ENCODE assay signal across 10 cellular contexts in genomic region chr7:6010370-6010769, GRCh38. TPM values are rescaled to one million over a fixed set of nuclear protein-coding genes. Genes with fewer than 3 reads are reported as not detected.
DNase-seq lines count a peak whose midpoint lies in the region; ATAC-seq and TF ChIP-seq lines count a peak whose summit lies in the region.
"Not testable (repeated sequence)": the region's sequence is repeated elsewhere in the genome, so short reads cannot be mapped to it uniquely, and the experiment has no call there.
"Had no signal": no experiment of that assay in that cellular context is flagged by ENCODE, and none has a peak within 500 bp of the region (broad histone marks: within the 10 kb centered on the region; RNA-seq: fewer than 3 reads in every experiment).

No MANE protein-coding gene starts in this region.

- not testable (repeated sequence) for ATAC-seq in Panc1; activated T-cell treated with anti-CD3 and anti-CD28 coated beads, Interleukin-2, amount 50 U/mL, for 4 hours; central memory CD8-positive, alpha-beta T cell (replicated peaks; ENCODE audit: extremely low read depth, poor library complexity, severe bottlenecking); natural killer cell; stimulated activated naive B cell treated with anti-CD40 and anti-IgM and Interleukin-4, amounts not matched to agents 10 μg/mL and 1 μg/mL and 100 μg/mL, for 72 hours (replicated peaks)

- H3K27me3 ChIP-seq in BE2C; Panc1 (ENCODE audit: control insufficient read depth, insufficient read depth, low read length); left ventricle myocardium inferior (ENCODE audit: low read depth): not testable (repeated sequence)

- H3K4me3 ChIP-seq in BE2C (ENCODE audit: low read depth, low read length) (peak overlapping the region; percentile 62), Panc1 (ENCODE audit: low read depth in 2 of 2, low read length in 2 of 2) (peak overlapping the region; percentile 74 to 87), left ventricle myocardium inferior (peak overlapping the region; percentile 83)
- H3K4me3 ChIP-seq in HEK293 (ENCODE audit: low read depth, low read length): not testable (repeated sequence)

- TF ChIP-seq CTCF in BE2C (IDR thresholded peaks at IDR 0.05; ENCODE audit: low read depth, low read length); HEK293 (tag by site-specific recombination; IDR thresholded peaks at IDR 0.05); Panc1 (IDR thresholded peaks at IDR 0.05); left ventricle myocardium inferior (IDR thresholded peaks at IDR 0.05; ENCODE audit: borderline replicate concordance); natural killer cell (IDR thresholded peaks at IDR 0.05): not testable (repeated sequence)

- CTCF ChIA-PET in HEK293 (lab: Yijun Ruan, JAX); Panc1 (lab: Charles Lee): not testable (repeated sequence)

- H3K27me3 Mint-ChIP-seq in activated T-cell treated with anti-CD3 and anti-CD28 coated beads, Interleukin-2, amount 50 U/mL, for 4 hours (ENCODE audit: low read depth); central memory CD8-positive, alpha-beta T cell; natural killer cell (ENCODE audit: low read depth in 2 of 2); stimulated activated naive B cell treated with anti-CD40 and anti-IgM and Interleukin-4, amounts not matched to agents 10 μg/mL and 1 μg/mL and 100 μg/mL, for 72 hours: not testable (repeated sequence)

- not testable (repeated sequence) for H3K4me1 ChIP-seq in BE2C; HEK293 (ENCODE audit: control insufficient read depth, insufficient read depth, low read length)
- H3K4me1 ChIP-seq in Panc1 (ENCODE audit: control insufficient read depth, insufficient read depth, low read length) (peaks cover 24% of the 10 kb centered on the region; the same call in 1 of the 2 replicates), left ventricle myocardium inferior (peaks cover 71% of the 10 kb centered on the region)

- in situ Hi-C loops in Panc1 (cut with HindIII; ENCODE audit: low pct_unique_long_range_greater_than_20kb, low sequenced_read_pairs): not testable (repeated sequence)

- H3K36me3 ChIP-seq in BE2C: peaks cover 34% of the 10 kb centered on the region
- peaks cover 14 to 25% of the 10 kb centered on the region in 2 experiments; a peak in 2 of 3 replicates for H3K36me3 ChIP-seq in HEK293 (ENCODE audit: control insufficient read depth in 2 of 2, insufficient read depth in 1 of 2, low read length in 2 of 2)
- H3K36me3 ChIP-seq in Panc1 (ENCODE audit: control insufficient read depth, insufficient read depth, low read length); left ventricle myocardium inferior: not testable (repeated sequence)

- H3K27ac ChIP-seq in HEK293 (ENCODE audit: extremely low read depth, low read depth, low read length): not testable (repeated sequence)
- H3K27ac ChIP-seq in Panc1 (ENCODE audit: low read length): peak overlapping the region; percentile 87
- peak overlapping the region; percentile 99 for H3K27ac ChIP-seq in left ventricle myocardium inferior (replicated peaks)

- H3K27ac Mint-ChIP-seq in central memory CD8-positive, alpha-beta T cell (ENCODE audit: low read depth): not testable (repeated sequence)
- H3K27ac Mint-ChIP-seq in natural killer cell: peak overlapping the region; percentile 89 to 93
- peak overlapping the region; percentile 97 for H3K27ac Mint-ChIP-seq in stimulated activated naive B cell treated with anti-CD40 and anti-IgM and Interleukin-4, amounts not matched to agents 10 μg/mL and 1 μg/mL and 100 μg/mL, for 72 hours

- H3K4me3 Mint-ChIP-seq in activated T-cell treated with anti-CD3 and anti-CD28 coated beads, Interleukin-2, amount 50 U/mL, for 4 hours: peak overlapping the region; percentile 89
- H3K4me3 Mint-ChIP-seq in central memory CD8-positive, alpha-beta T cell: peak overlapping the region; percentile 92
- peak overlapping the region; percentile 84 for H3K4me3 Mint-ChIP-seq in natural killer cell
- H3K4me3 Mint-ChIP-seq in stimulated activated naive B cell treated with anti-CD40 and anti-IgM and Interleukin-4, amounts not matched to agents 10 μg/mL and 1 μg/mL and 100 μg/mL, for 72 hours: peak overlapping the region; percentile 81 to 95

- not testable (repeated sequence) for DNase-seq in BE2C; Panc1 (ENCODE audit: low read depth, low spot score); activated T-cell treated with anti-CD3 and anti-CD28 coated beads, Interleukin-2, amount 50 U/mL, for 4 hours; central memory CD8-positive, alpha-beta T cell (ENCODE audit: low spot score in 2 of 2); left ventricle myocardium inferior; natural killer cell; stimulated activated naive B cell treated with anti-CD40 and anti-IgM and Interleukin-4, amounts not matched to agents 10 μg/mL and 1 μg/mL and 100 μg/mL, for 72 hours

- H3K9me3 Mint-ChIP-seq in activated T-cell treated with anti-CD3 and anti-CD28 coated beads, Interleukin-2, amount 50 U/mL, for 4 hours; central memory CD8-positive, alpha-beta T cell; natural killer cell; stimulated activated naive B cell treated with anti-CD40 and anti-IgM and Interleukin-4, amounts not matched to agents 10 μg/mL and 1 μg/mL and 100 μg/mL, for 72 hours: not testable (repeated sequence)

- peaks cover 10% of the 10 kb centered on the region for H3K36me3 Mint-ChIP-seq in activated T-cell treated with anti-CD3 and anti-CD28 coated beads, Interleukin-2, amount 50 U/mL, for 4 hours (ENCODE audit: insufficient read depth)
- H3K36me3 Mint-ChIP-seq in central memory CD8-positive, alpha-beta T cell (ENCODE audit: insufficient read depth): peaks cover 24% of the 10 kb centered on the region
- H3K36me3 Mint-ChIP-seq in natural killer cell: not testable (repeated sequence)
- H3K36me3 Mint-ChIP-seq in stimulated activated naive B cell treated with anti-CD40 and anti-IgM and Interleukin-4, amounts not matched to agents 10 μg/mL and 1 μg/mL and 100 μg/mL, for 72 hours: peaks cover 13 to 27% of the 10 kb centered on the region in 2 donors

- peaks cover 33% of the 10 kb centered on the region for H3K4me1 Mint-ChIP-seq in activated T-cell treated with anti-CD3 and anti-CD28 coated beads, Interleukin-2, amount 50 U/mL, for 4 hours (ENCODE audit: low read depth)
- peaks cover 23% of the 10 kb centered on the region for H3K4me1 Mint-ChIP-seq in central memory CD8-positive, alpha-beta T cell
- H3K4me1 Mint-ChIP-seq in natural killer cell: peaks cover 11 to 20% of the 10 kb centered on the region in 2 donors
- H3K4me1 Mint-ChIP-seq in stimulated activated naive B cell treated with anti-CD40 and anti-IgM and Interleukin-4, amounts not matched to agents 10 μg/mL and 1 μg/mL and 100 μg/mL, for 72 hours: peaks cover 23 to 36% of the 10 kb centered on the region in 2 donors

- intact Hi-C loops in Panc1 (cut with micrococcal nuclease; ENCODE audit: unreplicated experiment); left ventricle myocardium inferior (cut with micrococcal nuclease); natural killer cell (cut with micrococcal nuclease): not testable (repeated sequence)

- POLR2A ChIA-PET in HEK293 (lab: Yijun Ruan, JAX): interaction anchor here (1.0 to 2.3 kb wide), 2 partner anchors 10 to 91 kb away, joined by 3 to 9 read pairs; no protein-coding TSS in a partner anchor
- POLR2A ChIA-PET in Panc1 (lab: Charles Lee): not testable (repeated sequence)

- BruUV-seq in Panc1 (replicated peaks; lab: Mats Ljungman, UMichigan): not testable (repeated sequence)

- not testable (repeated sequence) for H3K9me3 ChIP-seq in BE2C; HEK293 (ENCODE audit: control insufficient read depth, insufficient read depth, low read depth, low read length); Panc1 (ENCODE audit: control insufficient read depth, insufficient read depth, low read depth, low read length); left ventricle myocardium inferior (replicated peaks)

RNA-seq across cellular contexts. Expression of gene AIMP2, which starts 1.3 kb away (rescaled TPM):
- 159 TPM for polyA plus RNA-seq in BE2C (2012; ENCODE audit: insufficient read depth, insufficient read length, low read depth)
- total RNA-seq in Panc1 (2021; ENCODE audit: unreplicated experiment) (126 TPM), left ventricle myocardium inferior (49.1 TPM), natural killer cell (10 to 100 TPM in 1 of 3 donors, 1 to 10 TPM in 2; 7.2 to 11.1 (median 8.1) TPM)
- 87.7 TPM for polyA plus RNA-seq in Panc1 (2012; ENCODE audit: insufficient read length)
- 100 to 1,000 TPM in 1 of 3 donors, 10 to 100 TPM in 2; 94.7 to 116 (median 99.7) TPM for total RNA-seq in activated T-cell treated with anti-CD3 and anti-CD28 coated beads, Interleukin-2, amount 50 U/mL, for 4 hours

RNA-seq across cellular contexts. Expression of gene PMS2, which starts 1.5 kb away (rescaled TPM):
- 11.5 TPM for polyA plus RNA-seq in BE2C (2012; ENCODE audit: insufficient read depth, insufficient read length, low read depth)
- total RNA-seq in Panc1 (2021; ENCODE audit: unreplicated experiment): 40.2 TPM
- polyA plus RNA-seq in Panc1 (2012; ENCODE audit: insufficient read length): 29.2 TPM
- total RNA-seq in activated T-cell treated with anti-CD3 and anti-CD28 coated beads, Interleukin-2, amount 50 U/mL, for 4 hours: 10 to 100 TPM; 21.3 to 22.9 (median 22.5) TPM
- total RNA-seq in left ventricle myocardium inferior: 5.6 TPM
- total RNA-seq in natural killer cell: 10 to 100 TPM; 13.2 to 17.3 (median 15.6) TPM

RNA-seq across cellular contexts. Expression of gene ANKRD61, which starts 20.8 kb away (rescaled TPM):
- 1.5 TPM for polyA plus RNA-seq in BE2C (2012; ENCODE audit: insufficient read depth, insufficient read length, low read depth)
- total RNA-seq in Panc1 (2021; ENCODE audit: unreplicated experiment) (0.18 TPM), left ventricle myocardium inferior (not detected), natural killer cell (not detected)
- 1.1 TPM for polyA plus RNA-seq in Panc1 (2012; ENCODE audit: insufficient read length)
- under 1 TPM; 0.16 to 0.35 (median 0.32) TPM for total RNA-seq in activated T-cell treated with anti-CD3 and anti-CD28 coated beads, Interleukin-2, amount 50 U/mL, for 4 hours
- total RNA-seq: glomerular endothelial cell had no signal

RNA-seq across cellular contexts. Expression of gene RSPH10B, which starts 39.9 kb away (rescaled TPM):
- not detected for polyA plus RNA-seq in BE2C (2012; ENCODE audit: insufficient read depth, insufficient read length, low read depth)
- 0.26 TPM for total RNA-seq in Panc1 (2021; ENCODE audit: unreplicated experiment)
- not detected for polyA plus RNA-seq in Panc1 (2012; ENCODE audit: insufficient read length)
- under 1 TPM; 0.13 to 0.68 (median 0.18) TPM for total RNA-seq in activated T-cell treated with anti-CD3 and anti-CD28 coated beads, Interleukin-2, amount 50 U/mL, for 4 hours
- not detected for total RNA-seq in left ventricle myocardium inferior
- not detected for total RNA-seq in natural killer cell
- total RNA-seq: glomerular endothelial cell, left cardiac atrium had no signal

RNA-seq across cellular contexts. Expression of gene EIF2AK1, which starts 48.6 kb away (rescaled TPM):
- polyA plus RNA-seq in BE2C (2012; ENCODE audit: insufficient read depth, insufficient read length, low read depth): 116 TPM
- total RNA-seq in Panc1 (2021; ENCODE audit: unreplicated experiment) (205 TPM), left ventricle myocardium inferior (48.4 TPM), natural killer cell (10 to 100 TPM; 77.8 to 85.7 (median 85.1) TPM)
- 135 TPM for polyA plus RNA-seq in Panc1 (2012; ENCODE audit: insufficient read length)
- total RNA-seq in activated T-cell treated with anti-CD3 and anti-CD28 coated beads, Interleukin-2, amount 50 U/mL, for 4 hours: 10 to 100 TPM; 77.9 to 86.7 (median 81.1) TPM
